ENCODE assay signal across 8 cellular contexts in the genomic region with DNA sequence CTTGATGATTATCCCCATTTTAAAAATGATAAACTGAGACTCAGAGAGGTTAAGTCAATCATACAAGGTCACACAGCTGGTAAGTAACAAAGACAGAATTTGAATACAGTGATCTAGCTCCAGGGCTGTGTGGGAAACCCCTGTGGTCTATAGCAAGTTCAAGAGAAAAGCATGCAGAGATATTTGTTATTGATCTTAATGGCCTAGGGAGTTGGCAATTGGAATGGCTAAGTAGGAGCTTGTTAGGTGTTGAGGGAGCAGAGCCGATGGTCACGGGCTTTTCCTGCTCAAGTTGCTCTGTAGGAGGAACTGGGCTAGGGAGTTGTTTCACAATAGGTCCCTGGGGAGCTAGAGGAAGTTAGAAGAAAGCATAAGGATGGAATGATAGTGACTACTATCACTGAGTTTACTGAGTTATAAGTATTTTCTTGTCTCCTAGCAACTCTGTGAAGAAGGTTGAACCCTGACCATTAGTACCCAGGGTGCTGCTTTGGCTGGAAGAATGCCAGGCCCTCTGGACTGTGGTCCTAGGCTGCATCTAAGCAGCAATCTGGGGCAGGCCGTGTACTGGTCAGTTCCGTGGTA. TPM values are rescaled to one million over a fixed set of nuclear protein-coding genes. Genes with fewer than 3 reads are reported as not detected.
DNase-seq lines count a peak whose midpoint lies in the region; ATAC-seq, FAIRE-seq and TF ChIP-seq lines count a peak whose summit lies in the region.

No MANE protein-coding gene starts in this region.

- H3K27me3 Mint-ChIP-seq in endodermal cell (ENCODE audit: insufficient read depth) = no peaks in the 10 kb centered on the region

- no peaks in the 10 kb centered on the region for H3K9me3 Mint-ChIP-seq in endodermal cell

- H3K4me1 Mint-ChIP-seq in endodermal cell = peaks cover 5% of the 10 kb centered on the region

- H3K36me3 ChIP-seq in endodermal cell (ENCODE audit: control insufficient read depth, insufficient read depth, low read length) = peaks cover 87% of the 10 kb centered on the region

- no peaks in the 10 kb centered on the region for H3K27me3 ChIP-seq in endodermal cell (ENCODE audit: control insufficient read depth, insufficient read depth, low read length, poor library complexity, severe bottlenecking)

- no peak overlapping the region for H3K4me3 ChIP-seq in endodermal cell (ENCODE audit: low read length)

- no peak for TF ChIP-seq CTCF in endodermal cell (conservative IDR thresholded peaks at IDR 0.05)

- H3K4me1 ChIP-seq in endodermal cell (ENCODE audit: control insufficient read depth, insufficient read depth, low read length) = no peaks in the 10 kb centered on the region

- H3K9ac ChIP-seq in endodermal cell (ENCODE audit: extremely low read depth, low read length, poor library complexity, severe bottlenecking) = no peak overlapping the region

- no peak overlapping the region for H3K4me3 Mint-ChIP-seq in endodermal cell

- H3K27ac ChIP-seq in endodermal cell (ENCODE audit: low read depth, low read length) = no peak overlapping the region

- peaks cover 52% of the 10 kb centered on the region for H3K36me3 Mint-ChIP-seq in endodermal cell (ENCODE audit: low read depth)

- no peak for DNase-seq in GM12891 (ENCODE audit: insufficient read length, low spot score)
- DNase-seq in NCI-H69 (lab: John Stamatoyannopoulos, UW) = peak; percentile 71
- no peak for DNase-seq in endodermal cell
- DNase-seq in pons (ENCODE audit: low spot score) = peak; percentile 71
- no peak for DNase-seq in GOT3 (lab: John Stamatoyannopoulos, UW)
- DNase-seq in mesenteric fat pad (ENCODE audit: low spot score) = no peak
- no peak for DNase-seq in NCI-H1694 treated with DMSO at 0.1 percent for 48 hours (lab: John Stamatoyannopoulos, UW)

- peak; percentile 61 for ATAC-seq in GM21723 (IDR thresholded peaks at IDR 0.05; ENCODE audit: unreplicated experiment)

- H3K9me3 ChIP-seq in endodermal cell (ENCODE audit: control insufficient read depth, low read length) = peaks cover 4% of the 10 kb centered on the region

- H3K27ac Mint-ChIP-seq in endodermal cell = peak overlapping the region; percentile 6

- no peak for TF ChIP-seq POLR2A in GM12891 (IDR thresholded peaks at IDR 0.05; ENCODE audit: low read depth, low read length)

- FAIRE-seq in GM12891 (lab: Jason Lieb, UNC) = peak; percentile 82

- 92 to 94% methylated on average over 2 to 4 of the region's 4 CpGs for WGBS in endodermal cell (ENCODE audit: insufficient coverage in 1 of 2, insufficient read length in 1 of 2), 2 experiments

TF ChIP-seq in GM12891, 5 proteins besides CTCF, POLR2A, EP300 and RAD21:
- TF ChIP-seq POU2F2 (IDR thresholded peaks at IDR 0.05; ENCODE audit: low read depth, low read length) (no peak), SPI1 (IDR thresholded peaks at IDR 0.05; ENCODE audit: low read depth, low read length) (peak; percentile 53), TAF1 (IDR thresholded peaks at IDR 0.05; ENCODE audit: low read depth, low read length) (no peak)

RNA-seq across cellular contexts. Expression of gene RNF125, which starts 30.0 kb away (rescaled TPM):
- polyA plus RNA-seq in GM12891 (2012; ENCODE audit: low read depth, missing spikeins) = 1.5 TPM
- total RNA-seq in endodermal cell (10 to 100 TPM; 19.3 to 29.3 TPM), mesenteric fat pad (15.8 TPM)
- 6.1 TPM for polyA plus RNA-seq in endodermal cell (2013, experiment 1 of 2)
- polyA plus RNA-seq in endodermal cell (2013, experiment 2 of 2) = 7.5 TPM

RNA-seq across cellular contexts. Expression of gene RNF138, which starts 43.1 kb away (rescaled TPM):
- 21.5 TPM for polyA plus RNA-seq in GM12891 (2012; ENCODE audit: low read depth, missing spikeins)
- total RNA-seq in endodermal cell (10 to 100 TPM; 45.2 to 59.6 TPM), mesenteric fat pad (23.0 TPM)
- polyA plus RNA-seq in endodermal cell (2013, experiment 1 of 2) = 70.9 TPM
- polyA plus RNA-seq in endodermal cell (2013, experiment 2 of 2) = 56.7 TPM

Comparison
In these comparisons a context has a peak if more than half of its experiments do, and no peak if none do; other contexts are left out.
1. DNase-seq: peak in NCI-H69 (single experiment) and pons (single experiment); none in GM12891 (single experiment), endodermal cell (single experiment), GOT3 (single experiment), mesenteric fat pad (single experiment) and NCI-H1694 treated with DMSO at 0.1 percent for 48 hours (single experiment).